In the genomic region with DNA sequence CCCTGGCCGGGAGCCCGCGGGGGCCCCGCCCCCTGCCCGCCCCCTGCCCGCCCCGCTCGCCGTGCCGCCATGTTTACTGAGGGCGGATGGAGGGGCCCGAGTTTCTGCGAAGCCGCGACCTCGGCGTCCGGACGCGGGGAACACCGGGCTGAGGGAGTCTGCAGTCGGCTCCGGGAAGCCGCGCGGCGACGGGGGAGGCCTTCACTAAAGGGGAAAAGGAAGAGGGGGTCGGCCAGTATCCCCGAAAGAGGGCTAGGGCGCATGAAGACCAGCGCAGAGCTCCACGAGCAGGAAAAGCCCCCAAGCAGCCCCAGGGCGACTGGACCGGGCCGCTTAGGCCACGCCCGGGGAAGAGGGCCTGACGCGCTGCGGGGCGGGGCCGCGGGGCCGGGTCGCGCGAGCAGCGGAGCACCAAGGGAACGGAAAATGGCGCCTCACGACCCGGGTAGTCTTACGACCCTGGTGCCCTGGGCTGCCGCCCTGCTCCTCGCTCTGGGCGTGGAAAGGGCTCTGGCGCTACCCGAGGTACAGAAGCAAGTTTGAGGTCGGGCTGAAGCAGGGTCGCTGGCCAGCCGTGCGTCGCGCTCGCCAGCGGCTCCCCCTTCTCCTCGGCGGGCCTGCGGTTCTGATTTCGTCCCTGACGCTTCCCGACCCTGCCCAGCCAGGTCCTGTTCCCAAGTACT, we compare ENCODE assay signal across 8 cellular contexts. TPM values are rescaled to one million over a fixed set of nuclear protein-coding genes. Genes with fewer than 3 reads are reported as not detected.
DNase-seq lines count a peak whose midpoint lies in the region; ATAC-seq and TF ChIP-seq lines count a peak whose summit lies in the region.

A gene with protein sequence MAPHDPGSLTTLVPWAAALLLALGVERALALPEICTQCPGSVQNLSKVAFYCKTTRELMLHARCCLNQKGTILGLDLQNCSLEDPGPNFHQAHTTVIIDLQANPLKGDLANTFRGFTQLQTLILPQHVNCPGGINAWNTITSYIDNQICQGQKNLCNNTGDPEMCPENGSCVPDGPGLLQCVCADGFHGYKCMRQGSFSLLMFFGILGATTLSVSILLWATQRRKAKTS (plus strand): TSS at position 99 of the 683 bp plus-strand sequence. CDS start 328 bp downstream, at position 427.
A gene (minus strand): TSS at position 326 of the 683 bp plus-strand sequence. CDS start 4,618 bp downstream, outside the sequence.

- peaks cover 0 to 34% (median 0%) of the 10 kb centered on the region in 3 experiments for H3K36me3 ChIP-seq in naive thymus-derived CD4-positive, alpha-beta T cell (ENCODE audit: control insufficient read depth in 2 of 3, insufficient read depth in 3 of 3, low read length in 3 of 3)

- peak within 1 kb of the TSS; percentile 100 for H3K27ac ChIP-seq in naive thymus-derived CD4-positive, alpha-beta T cell (ENCODE audit: low read depth, low read length)

- peak within 1 kb of the TSS; percentile 99 to 100 (median 100) for H3K27ac Mint-ChIP-seq in naive thymus-derived CD4-positive, alpha-beta T cell
- peak within 1 kb of the TSS; percentile 100 for H3K27ac Mint-ChIP-seq in stimulated activated memory B cell treated with anti-CD40 and anti-IgM and Interleukin-4, amounts not matched to agents 10 μg/mL and 1 μg/mL and 100 μg/mL, for 72 hours

- DNase-seq in EH (ENCODE audit: low read depth) (peak; percentile 87), H4 (ENCODE audit: low spot score) (peak; percentile 52), LNCaP clone FGC (ENCODE audit: low read depth) (peak; percentile 39), RPMI7951 (ENCODE audit: low read depth) (peak; percentile 87), fibroblast of gingiva (ENCODE audit: low read depth) (peak; percentile 89)
- DNase-seq in activated T-helper 1 cell treated with anti-CD3 and anti-CD28 coated beads, Interleukin-2, amount 50 U/mL, for 16 hours (ENCODE audit: low read depth in 1 of 2, low spot score in 1 of 2) = peak; percentile 79 to 83
- DNase-seq in naive thymus-derived CD4-positive, alpha-beta T cell = peak; percentile 86 to 93 (median 92)

- POLR2A ChIA-PET in naive thymus-derived CD4-positive, alpha-beta T cell (lab: Charles Lee) = interaction anchor here (0.6 to 1.9 kb wide), 15 partner anchors 29 to 1179 kb away, joined by 3 to 16 read pairs (median 4); a partner anchor contains a TSS

- peaks cover 18 to 50% (median 42%) of the 10 kb centered on the region in 7 donors for H3K4me1 Mint-ChIP-seq in naive thymus-derived CD4-positive, alpha-beta T cell
- peaks cover 45% of the 10 kb centered on the region for H3K4me1 Mint-ChIP-seq in stimulated activated memory B cell treated with anti-CD40 and anti-IgM and Interleukin-4, amounts not matched to agents 10 μg/mL and 1 μg/mL and 100 μg/mL, for 72 hours

- intact Hi-C loops in naive thymus-derived CD4-positive, alpha-beta T cell (cut with micrococcal nuclease) = loop anchor here (1.0 to 10.0 kb wide), 18 partner anchors 78 to 865 kb away; a partner anchor contains a TSS

- no peak for TF ChIP-seq CTCF in LNCaP clone FGC (IDR thresholded peaks at IDR 0.05; ENCODE audit: control insufficient read depth, extremely low read depth, insufficient read depth)

- H3K9me3 Mint-ChIP-seq in naive thymus-derived CD4-positive, alpha-beta T cell = no peaks in the 10 kb centered on the region
- H3K9me3 Mint-ChIP-seq in stimulated activated memory B cell treated with anti-CD40 and anti-IgM and Interleukin-4, amounts not matched to agents 10 μg/mL and 1 μg/mL and 100 μg/mL, for 72 hours = no peaks in the 10 kb centered on the region

- peak; percentile 93 for ATAC-seq in naive thymus-derived CD4-positive, alpha-beta T cell
- ATAC-seq in stimulated activated memory B cell treated with anti-CD40 and anti-IgM and Interleukin-4, amounts not matched to agents 10 μg/mL and 1 μg/mL and 100 μg/mL, for 72 hours = peak; percentile 97

- CTCF ChIA-PET in naive thymus-derived CD4-positive, alpha-beta T cell (lab: Charles Lee) = no interaction called here

- no peaks in the 10 kb centered on the region for H3K27me3 Mint-ChIP-seq in naive thymus-derived CD4-positive, alpha-beta T cell
- H3K27me3 Mint-ChIP-seq in stimulated activated memory B cell treated with anti-CD40 and anti-IgM and Interleukin-4, amounts not matched to agents 10 μg/mL and 1 μg/mL and 100 μg/mL, for 72 hours = no peaks in the 10 kb centered on the region

- no peaks in the 10 kb centered on the region for H3K9me3 ChIP-seq in naive thymus-derived CD4-positive, alpha-beta T cell (ENCODE audit: control insufficient read depth in 2 of 3, low read length in 3 of 3)

- H3K27me3 ChIP-seq in naive thymus-derived CD4-positive, alpha-beta T cell (ENCODE audit: control insufficient read depth in 2 of 2, insufficient read depth in 2 of 2, low read length in 2 of 2) = no peaks in the 10 kb centered on the region

- H3K4me1 ChIP-seq in naive thymus-derived CD4-positive, alpha-beta T cell (ENCODE audit: control insufficient read depth in 2 of 2, insufficient read depth in 2 of 2, low read length in 2 of 2) = peaks cover 14 to 17% of the 10 kb centered on the region in 2 donors

- peaks cover 4 to 30% (median 14%) of the 10 kb centered on the region in 5 donors for H3K36me3 Mint-ChIP-seq in naive thymus-derived CD4-positive, alpha-beta T cell
- peaks cover 31% of the 10 kb centered on the region for H3K36me3 Mint-ChIP-seq in stimulated activated memory B cell treated with anti-CD40 and anti-IgM and Interleukin-4, amounts not matched to agents 10 μg/mL and 1 μg/mL and 100 μg/mL, for 72 hours

- peak within 1 kb of the TSS; percentile 89 to 100 (median 99) for H3K4me3 Mint-ChIP-seq in naive thymus-derived CD4-positive, alpha-beta T cell
- H3K4me3 Mint-ChIP-seq in stimulated activated memory B cell treated with anti-CD40 and anti-IgM and Interleukin-4, amounts not matched to agents 10 μg/mL and 1 μg/mL and 100 μg/mL, for 72 hours = peak within 1 kb of the TSS; percentile 100

- H3K4me3 ChIP-seq in LNCaP clone FGC (ENCODE audit: low read depth, low read length) = peak within 1 kb of the TSS; percentile 82
- H3K4me3 ChIP-seq in naive thymus-derived CD4-positive, alpha-beta T cell (ENCODE audit: low read length) = peak within 1 kb of the TSS; percentile 91

RNA-seq across cellular contexts. Expression of the first gene that starts in this region (rescaled TPM):
- total RNA-seq in H4 (2014; rRNA removed; shearing (Covaris generic)) = 196 and 202 TPM in 2 replicates
- 294 and 342 TPM in 2 replicates for total RNA-seq in RPMI7951 (2014; rRNA removed; shearing (Covaris generic))
- 100 to 1,000 TPM in 2 of 5 experiments, 10 to 100 TPM in 3; 71.0 to 113 (median 90.7) TPM for total RNA-seq in naive thymus-derived CD4-positive, alpha-beta T cell
- 100 to 1,000 TPM; 320 to 391 TPM for polyA plus RNA-seq in naive thymus-derived CD4-positive, alpha-beta T cell

RNA-seq across cellular contexts. Expression of the second gene that starts in this region (rescaled TPM):
- 22.6 and 26.2 TPM in 2 replicates for total RNA-seq in H4 (2014; rRNA removed; shearing (Covaris generic))
- 32.2 and 38.2 TPM in 2 replicates for total RNA-seq in RPMI7951 (2014; rRNA removed; shearing (Covaris generic))
- total RNA-seq in naive thymus-derived CD4-positive, alpha-beta T cell = 100 to 1,000 TPM in 1 of 5 experiments, 10 to 100 TPM in 4; 25.6 to 203 (median 44.3) TPM
- polyA plus RNA-seq in naive thymus-derived CD4-positive, alpha-beta T cell = 10 to 100 TPM; 13.2 to 21.7 TPM

Comparison
In these comparisons a context has a peak if more than half of its experiments do, and no peak if none do; other contexts are left out.
1. Peak in every context shown above with its lines: DNase-seq, ATAC-seq, H3K4me3 ChIP-seq and H3K27ac ChIP-seq.
2. DNase-seq: peak in every context shown above with its lines; median percentile 92 in naive thymus-derived CD4-positive, alpha-beta T cell; 89 in fibroblast of gingiva; 87 in EH; 87 in RPMI7951; 81 in activated T-helper 1 cell treated with anti-CD3 and anti-CD28 coated beads, Interleukin-2, amount 50 U/mL, for 16 hours; 52 in H4; 39 in LNCaP clone FGC.